Comparison of ENCODE assay signal across 8 cellular contexts in the genomic region with DNA sequence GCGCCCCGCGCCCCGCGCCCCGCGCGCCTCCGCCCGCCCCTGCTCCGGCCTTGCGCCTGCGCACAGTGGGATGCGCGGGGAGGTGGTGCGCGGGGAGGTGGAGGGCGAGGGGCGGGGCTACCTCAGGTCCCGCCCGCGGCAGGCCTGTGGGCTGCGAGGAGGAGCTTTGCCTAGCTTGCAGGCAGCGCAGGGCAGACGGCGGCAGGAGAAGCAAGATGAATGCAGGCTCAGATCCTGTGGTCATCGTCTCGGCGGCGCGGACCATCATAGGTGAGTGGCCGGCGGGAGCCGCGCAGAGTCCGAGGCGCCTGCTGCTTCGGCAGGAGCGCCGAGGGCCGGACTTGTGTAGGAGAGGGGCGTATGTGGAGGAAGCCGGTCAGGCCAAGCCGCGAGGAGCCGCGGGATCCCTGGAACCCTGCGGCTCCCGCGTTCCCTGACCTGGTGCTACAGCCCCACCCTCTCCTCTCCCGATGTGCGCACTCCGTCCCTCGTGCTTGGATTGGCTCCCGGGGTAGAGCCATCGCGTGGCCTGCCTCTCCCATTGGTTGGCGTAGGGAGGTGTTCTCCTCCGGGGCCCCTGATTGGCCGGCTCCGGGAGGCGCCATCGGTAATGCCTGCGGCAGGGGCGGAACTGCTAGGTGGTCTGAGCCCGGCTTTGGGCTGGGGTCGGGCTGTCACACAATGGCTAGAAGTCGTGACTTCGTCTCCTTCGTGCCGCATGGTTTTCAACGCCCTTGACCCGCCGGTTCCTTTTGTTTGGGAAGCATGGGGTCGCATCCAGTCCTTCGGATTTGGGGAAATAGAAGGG. TPM values are rescaled to one million over a fixed set of nuclear protein-coding genes. Genes with fewer than 3 reads are reported as not detected.
A peak's percentile ranks its signal among the peaks of the same experiment; 100 is the strongest.
DNase-seq lines count a peak whose midpoint lies in the region; ATAC-seq and TF ChIP-seq lines count a peak whose summit lies in the region.

A gene (plus strand): TSS at position 173 of the 808 bp plus-strand sequence. CDS start 43 bp downstream, at position 216.

- H3K36me3 ChIP-seq in WERI-Rb-1 (peaks cover 72% of the 10 kb centered on the region), breast epithelium (no peaks in the 10 kb centered on the region), skeletal muscle tissue (ENCODE audit: control insufficient read depth in 3 of 3, insufficient read depth in 3 of 3, low read length in 3 of 3) (peaks cover 13 to 20% (median 15%) of the 10 kb centered on the region in 3 donors)

- peak within 1 kb of the TSS; percentile 71 for H3K4me3 ChIP-seq in WERI-Rb-1 (ENCODE audit: low read depth, low read length)
- H3K4me3 ChIP-seq in breast epithelium: peak within 1 kb of the TSS; percentile 86 to 92 (median 88)
- H3K4me3 ChIP-seq in iPS-18c (ENCODE audit: insufficient read depth, low read depth, low read length): peak within 1 kb of the TSS; percentile 96
- H3K4me3 ChIP-seq in skeletal muscle tissue (ENCODE audit: low read length in 3 of 3): peak within 1 kb of the TSS; percentile 93 to 99 (median 99)

- DNase-seq in AG08396 (ENCODE audit: low spot score): peak; percentile 98
- DNase-seq in NCI-H2227 treated with DMSO at 0.1 percent for 48 hours (lab: John Stamatoyannopoulos, UW): peak; percentile 88
- peak; percentile 97 for DNase-seq in WERI-Rb-1
- DNase-seq in breast epithelium (ENCODE audit: low spot score in 2 of 2): peak; percentile 93 to 94

- no peaks in the 10 kb centered on the region for H3K9me3 ChIP-seq in WERI-Rb-1 (ENCODE audit: severe bottlenecking)
- H3K9me3 ChIP-seq in breast epithelium: no peaks in the 10 kb centered on the region
- no peaks in the 10 kb centered on the region for H3K9me3 ChIP-seq in iPS-18c (ENCODE audit: control insufficient read depth, insufficient read depth, low read length)
- H3K9me3 ChIP-seq in skeletal muscle tissue (ENCODE audit: control insufficient read depth in 3 of 3, low read length in 3 of 3): no peaks in the 10 kb centered on the region

- H3K27ac ChIP-seq in WERI-Rb-1: peak within 1 kb of the TSS; percentile 100
- peak within 1 kb of the TSS; percentile 96 to 98 for H3K27ac ChIP-seq in breast epithelium
- peak within 1 kb of the TSS; percentile 91 for H3K27ac ChIP-seq in skeletal muscle tissue (ENCODE audit: low read depth, low read length)

- intact Hi-C loops in breast epithelium (cut with DNase I; ENCODE audit: low total_unique reads): no loop called here

- in situ Hi-C loops in GM18951 (cut with MboI; ENCODE audit: low sequenced_read_pairs, unreplicated experiment): no loop called here

- H3K27me3 ChIP-seq in WERI-Rb-1 (ENCODE audit: insufficient read depth, low read depth, severe bottlenecking) (no peaks in the 10 kb centered on the region), breast epithelium (no peaks in the 10 kb centered on the region), skeletal muscle tissue (ENCODE audit: control insufficient read depth in 3 of 3, insufficient read depth in 3 of 3, low read length in 3 of 3) (no peaks in the 10 kb centered on the region)

- no peak for TF ChIP-seq CTCF in WERI-Rb-1 (IDR thresholded peaks at IDR 0.05; ENCODE audit: low read depth, low read length)
- no peak for TF ChIP-seq CTCF in breast epithelium (IDR thresholded peaks at IDR 0.05)

- H3K4me1 ChIP-seq in breast epithelium (no peaks in the 10 kb centered on the region), skeletal muscle tissue (ENCODE audit: control insufficient read depth in 3 of 3, insufficient read depth in 3 of 3, low read length in 3 of 3) (peaks cover 13 to 21% (median 19%) of the 10 kb centered on the region in 3 donors)

- peak; percentile 80 for TF ChIP-seq POLR2A in GM18951 (IDR thresholded peaks at IDR 0.05; ENCODE audit: extremely low read depth, insufficient read depth, insufficient read length)
- no peak for TF ChIP-seq POLR2A in breast epithelium (IDR thresholded peaks at IDR 0.05)

- ATAC-seq in HG03175 (IDR thresholded peaks at IDR 0.05; ENCODE audit: unreplicated experiment): peak; percentile 96

- peak within 1 kb of the TSS; percentile 91 to 97 (median 94) for H3K9ac ChIP-seq in skeletal muscle tissue (ENCODE audit: low read depth in 1 of 3, low read length in 3 of 3)

RNA-seq across cellular contexts. Expression of the gene that starts here (rescaled TPM):
- 10 to 100 TPM in 2 of 3 donors, 1 to 10 TPM in 1; 9.4 to 10.5 (median 10.1) TPM for total RNA-seq in breast epithelium
- total RNA-seq in skeletal muscle tissue: 5.2 TPM

Comparison
In these comparisons a context has a peak if more than half of its experiments do, and no peak if none do; other contexts are left out.
1. Peak in every context shown above with its lines: DNase-seq, ATAC-seq, H3K4me3 ChIP-seq and H3K27ac ChIP-seq.